Comparison of ENCODE assay signal across 8 cellular contexts in genomic region chr4:169485791-169486742, GRCh38.
DNase-seq lines count a peak whose midpoint lies in the region; ATAC-seq and TF ChIP-seq lines count a peak whose summit lies in the region.

No MANE protein-coding gene starts in this region.

- no peaks in the 10 kb centered on the region for H3K4me1 Mint-ChIP-seq in activated CD8-positive, alpha-beta T cell treated with anti-CD3 and anti-CD28 coated beads, Interleukin-2, amount 10 ng/mL, durations not matched to agents 7 days and 5 days (ENCODE audit: low read depth)

- H3K27ac Mint-ChIP-seq in activated CD8-positive, alpha-beta T cell treated with anti-CD3 and anti-CD28 coated beads, Interleukin-2, amount 10 ng/mL, durations not matched to agents 7 days and 5 days: no peak overlapping the region

- H3K27me3 Mint-ChIP-seq in activated CD8-positive, alpha-beta T cell treated with anti-CD3 and anti-CD28 coated beads, Interleukin-2, amount 10 ng/mL, durations not matched to agents 7 days and 5 days (ENCODE audit: low read depth): no peaks in the 10 kb centered on the region

- no peak overlapping the region for H3K4me3 Mint-ChIP-seq in activated CD8-positive, alpha-beta T cell treated with anti-CD3 and anti-CD28 coated beads, Interleukin-2, amount 10 ng/mL, durations not matched to agents 7 days and 5 days

- H3K9me3 Mint-ChIP-seq in activated CD8-positive, alpha-beta T cell treated with anti-CD3 and anti-CD28 coated beads, Interleukin-2, amount 10 ng/mL, durations not matched to agents 7 days and 5 days (ENCODE audit: insufficient read depth): no peaks in the 10 kb centered on the region

- DNase-seq in GM13976 (ENCODE audit: low spot score): peak; percentile 52
- peak; percentile 6 for DNase-seq in NCI-H2107 treated with DMSO at 0.1 percent for 48 hours (lab: John Stamatoyannopoulos, UW; ENCODE audit: unreplicated experiment)
- peak; percentile 58 for DNase-seq in activated CD8-positive, alpha-beta T cell treated with anti-CD3 and anti-CD28 coated beads, Interleukin-2, amount 10 ng/mL, durations not matched to agents 7 days and 5 days
- peak in 32 of 42 donors; percentile 14 to 81 (median 50) for DNase-seq in head of caudate nucleus
- DNase-seq in renal cortical epithelial cell (ENCODE audit: low read depth): peak; percentile 61
- no peak for DNase-seq in activated gamma-delta T cell treated with Interleukin-2 at 50 U/mL for 16 hours

- intact Hi-C loops in head of caudate nucleus (cut with DNase I): loop anchor here (5.0 to 10.0 kb wide), 3 partner anchors 211 to 564 kb away; partner anchors contain the start of gene SH3RF1

- CTCF ChIA-PET in activated CD8-positive, alpha-beta T cell treated with anti-CD3 and anti-CD28 coated beads, Interleukin-2, amount 10 ng/mL, durations not matched to agents 7 days and 5 days (lab: Charles Lee): interaction anchor here (0.8 to 1.8 kb wide), 10 partner anchors 75 to 563 kb away, joined by 3 to 21 read pairs (median 4); no protein-coding TSS in a partner anchor

- in situ Hi-C loops in GM13976 (cut with MboI; ENCODE audit: low sequenced_read_pairs, unreplicated experiment): loop anchor here (5.0 to 10.0 kb wide), 2 partner anchors 461 to 564 kb away; no protein-coding TSS in a partner anchor

- peaks cover 4% of the 10 kb centered on the region for H3K36me3 Mint-ChIP-seq in activated CD8-positive, alpha-beta T cell treated with anti-CD3 and anti-CD28 coated beads, Interleukin-2, amount 10 ng/mL, durations not matched to agents 7 days and 5 days (ENCODE audit: low read depth)

- TF ChIP-seq CTCF in C4-2B (conservative IDR thresholded peaks at IDR 0.05): peak; percentile 69
- TF ChIP-seq CTCF in GM13976 (IDR thresholded peaks at IDR 0.05; ENCODE audit: borderline replicate concordance, control extremely low read depth, extremely low read depth, insufficient read depth, missing control alignments): peak; percentile 52

- peak; percentile 82 for ATAC-seq in HG02852 (IDR thresholded peaks at IDR 0.05; ENCODE audit: unreplicated experiment)
- ATAC-seq in activated CD8-positive, alpha-beta T cell treated with anti-CD3 and anti-CD28 coated beads, Interleukin-2, amount 10 ng/mL, durations not matched to agents 7 days and 5 days: no peak

- no peak overlapping the region for H3K27ac ChIP-seq in C4-2B

- POLR2A ChIA-PET in activated CD8-positive, alpha-beta T cell treated with anti-CD3 and anti-CD28 coated beads, Interleukin-2, amount 10 ng/mL, durations not matched to agents 7 days and 5 days (lab: Charles Lee): no interaction called here
